1 cellular context compared by ENCODE assay signal in the genomic region with DNA sequence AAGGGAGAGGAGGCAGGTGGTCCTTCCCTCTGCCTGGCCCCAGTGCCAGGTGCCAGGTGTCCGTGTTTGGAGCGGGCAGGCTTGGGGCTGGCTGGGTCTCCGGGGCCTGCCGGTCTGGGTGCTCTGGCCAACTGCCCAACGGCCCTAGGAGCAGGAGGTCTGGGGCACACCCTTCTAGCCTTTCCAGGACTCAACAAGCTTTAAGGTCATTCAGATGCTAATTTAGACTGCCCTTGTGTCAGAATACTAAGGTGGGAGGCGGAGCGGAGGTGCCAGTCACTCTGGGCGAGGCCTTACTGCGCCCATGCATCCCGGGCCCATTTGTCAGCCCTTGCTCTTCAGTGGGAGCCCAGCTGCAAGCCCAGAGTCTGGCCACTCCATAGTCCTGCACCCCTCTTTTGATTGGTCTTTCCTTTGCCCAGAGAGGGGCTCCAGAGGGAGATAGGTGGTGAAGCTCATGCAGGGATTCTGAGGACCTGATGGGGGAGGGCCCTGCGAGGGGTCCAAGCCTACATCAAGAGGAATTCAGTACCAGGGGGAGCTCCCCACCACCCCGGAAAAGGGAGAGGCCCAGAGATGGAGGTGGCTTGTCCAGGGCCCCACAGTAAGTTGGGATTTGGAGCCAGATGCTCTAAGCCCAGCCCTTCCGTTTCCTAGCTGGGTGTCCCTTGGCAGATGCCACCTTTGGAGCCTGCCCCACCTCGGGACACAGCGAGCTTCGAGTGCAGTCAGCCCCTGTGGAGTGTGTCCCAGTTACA.
TF ChIP-seq lines count a peak whose summit lies in the region.

No MANE protein-coding gene starts in this region.

TF ChIP-seq in H1, 55 proteins besides CTCF, POLR2A, EP300 and RAD21:
- TF ChIP-seq, protein P1, sequence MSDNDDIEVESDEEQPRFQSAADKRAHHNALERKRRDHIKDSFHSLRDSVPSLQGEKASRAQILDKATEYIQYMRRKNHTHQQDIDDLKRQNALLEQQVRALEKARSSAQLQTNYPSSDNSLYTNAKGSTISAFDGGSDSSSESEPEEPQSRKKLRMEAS (IDR thresholded peaks at IDR 0.05), result no peak
- 0 out of 2 replicates have a peak, but pooled peaks have one; percentile 15 for TF ChIP-seq TAF1 (IDR thresholded peaks at IDR 0.05; ENCODE audit: low read depth, low read length)
TF ChIP-seq in H1: peak in this region for 1.
